8 cellular contexts compared by ENCODE assay signal in genomic region chr9:33287087-33287490, GRCh38. TPM values are rescaled to one million over a fixed set of nuclear protein-coding genes. Genes with fewer than 3 reads are reported as not detected.
DNase-seq lines count a peak whose midpoint lies in the region; ATAC-seq and TF ChIP-seq lines count a peak whose summit lies in the region.

No MANE protein-coding gene starts in this region.

- peak; percentile 80 for TF ChIP-seq CTCF in HL-60 (IDR thresholded peaks at IDR 0.05; ENCODE audit: insufficient read depth, low read length)
- TF ChIP-seq CTCF in osteoblast (IDR thresholded peaks at IDR 0.05; ENCODE audit: extremely low read depth, low read depth, low read length), result peak; percentile 89

- H4K20me1 ChIP-seq in osteoblast (ENCODE audit: insufficient read depth, low read length), result no peaks in the 10 kb centered on the region

- H3K27me3 ChIP-seq in HL-60 (ENCODE audit: insufficient read depth, poor library complexity, severe bottlenecking) (no peaks in the 10 kb centered on the region), osteoblast (ENCODE audit: insufficient read depth, low read length) (no peaks in the 10 kb centered on the region)

- H3K9me3 Mint-ChIP-seq in activated CD8-positive, alpha-beta memory T cell treated with anti-CD3 and anti-CD28 coated beads, Interleukin-2, amount 10 ng/mL, durations not matched to agents 7 days and 5 days (ENCODE audit: low read depth), result no peaks in the 10 kb centered on the region

- peak; percentile 48 for DNase-seq in COR-L47 (lab: John Stamatoyannopoulos, UW)
- DNase-seq in HL-60 (ENCODE audit: low read depth in 1 of 2, low spot score in 1 of 2), result peak; percentile 34 to 77
- DNase-seq in NCI-H774 (lab: John Stamatoyannopoulos, UW), result peak; percentile 67
- peak; percentile 73 for DNase-seq in activated CD8-positive, alpha-beta memory T cell treated with anti-CD3 and anti-CD28 coated beads, Interleukin-2, amount 10 ng/mL, durations not matched to agents 7 days and 5 days
- peak; percentile 75 for DNase-seq in fibroblast of gingiva (ENCODE audit: low read depth)
- peak; percentile 92 for DNase-seq in osteoblast (ENCODE audit: insufficient read length, low spot score, missing footprints)

- H3K4me2 ChIP-seq in osteoblast (ENCODE audit: insufficient read depth, low read length), result no peak overlapping the region

- H3K27ac Mint-ChIP-seq in activated CD8-positive, alpha-beta memory T cell treated with anti-CD3 and anti-CD28 coated beads, Interleukin-2, amount 10 ng/mL, durations not matched to agents 7 days and 5 days, result peak overlapping the region; percentile 79

- no peak overlapping the region for H3K4me3 Mint-ChIP-seq in activated CD8-positive, alpha-beta memory T cell treated with anti-CD3 and anti-CD28 coated beads, Interleukin-2, amount 10 ng/mL, durations not matched to agents 7 days and 5 days

- peaks cover 5% of the 10 kb centered on the region for H3K36me3 ChIP-seq in osteoblast (ENCODE audit: insufficient read depth, low read length)

- peaks cover 17% of the 10 kb centered on the region for H3K79me2 ChIP-seq in osteoblast (ENCODE audit: insufficient read depth, low read length)

- H3K36me3 Mint-ChIP-seq in activated CD8-positive, alpha-beta memory T cell treated with anti-CD3 and anti-CD28 coated beads, Interleukin-2, amount 10 ng/mL, durations not matched to agents 7 days and 5 days, result peaks cover 33% of the 10 kb centered on the region

- peaks cover 12% of the 10 kb centered on the region for H3K4me1 ChIP-seq in osteoblast (ENCODE audit: insufficient read depth, low read length)

- H3K9me3 ChIP-seq in osteoblast (ENCODE audit: low read depth, low read length), result no peaks in the 10 kb centered on the region

- no peak for ATAC-seq in activated CD8-positive, alpha-beta memory T cell treated with anti-CD3 and anti-CD28 coated beads, Interleukin-2, amount 10 ng/mL, durations not matched to agents 7 days and 5 days
- ATAC-seq in HG02973 (IDR thresholded peaks at IDR 0.05; ENCODE audit: unreplicated experiment), result no peak
- ATAC-seq in HG02870 (IDR thresholded peaks at IDR 0.05; ENCODE audit: unreplicated experiment), result no peak

- H3K4me3 ChIP-seq in HL-60 (replicated peaks; ENCODE audit: insufficient read depth, low read length) (no peak overlapping the region), osteoblast (ENCODE audit: insufficient read depth, low read length) (no peak overlapping the region)

- CTCF ChIA-PET in activated CD8-positive, alpha-beta memory T cell treated with anti-CD3 and anti-CD28 coated beads, Interleukin-2, amount 10 ng/mL, durations not matched to agents 7 days and 5 days (lab: Charles Lee), result interaction anchor here (0.6 to 3.0 kb wide), 16 partner anchors 9 to 261 kb away, joined by 3 to 12 read pairs (median 6); partner anchors contain the start of genes NOL6 and SPINK4

- peaks cover 2% of the 10 kb centered on the region for H3K27me3 Mint-ChIP-seq in activated CD8-positive, alpha-beta memory T cell treated with anti-CD3 and anti-CD28 coated beads, Interleukin-2, amount 10 ng/mL, durations not matched to agents 7 days and 5 days

- peaks cover 35% of the 10 kb centered on the region for H3K4me1 Mint-ChIP-seq in activated CD8-positive, alpha-beta memory T cell treated with anti-CD3 and anti-CD28 coated beads, Interleukin-2, amount 10 ng/mL, durations not matched to agents 7 days and 5 days

- H3K27ac ChIP-seq in HL-60 (replicated peaks), result 0 out of 2 replicates have a peak overlapping the region, but pooled peaks have one; percentile 12
- H3K27ac ChIP-seq in osteoblast (ENCODE audit: low read depth, low read length), result peak overlapping the region; percentile 7

- H2AFZ ChIP-seq in osteoblast (ENCODE audit: low read length), result peak overlapping the region; percentile 25

RNA-seq across cellular contexts. Expression of gene NFX1, which starts 3.2 kb away (rescaled TPM):
- 10 to 100 TPM; 46.3 to 48.1 TPM for total RNA-seq in activated CD8-positive, alpha-beta memory T cell treated with anti-CD3 and anti-CD28 coated beads, Interleukin-2, amount 10 ng/mL, durations not matched to agents 7 days and 5 days
- total RNA-seq in osteoblast, result 34.0 and 36.2 TPM in 2 replicates

RNA-seq across cellular contexts. Expression of gene CHMP5, which starts 22.2 kb away (rescaled TPM):
- 100 to 1,000 TPM; 114 to 130 TPM for total RNA-seq in activated CD8-positive, alpha-beta memory T cell treated with anti-CD3 and anti-CD28 coated beads, Interleukin-2, amount 10 ng/mL, durations not matched to agents 7 days and 5 days
- 71.0 and 71.7 TPM in 2 replicates for total RNA-seq in osteoblast

RNA-seq across cellular contexts. Expression of gene BAG1, which starts 22.6 kb away (rescaled TPM):
- 10 to 100 TPM; 74.9 to 81.0 TPM for total RNA-seq in activated CD8-positive, alpha-beta memory T cell treated with anti-CD3 and anti-CD28 coated beads, Interleukin-2, amount 10 ng/mL, durations not matched to agents 7 days and 5 days
- 29.3 and 35.9 TPM in 2 replicates for total RNA-seq in osteoblast

RNA-seq across cellular contexts. Expression of gene SPINK4, which starts 47.1 kb away (rescaled TPM):
- total RNA-seq in activated CD8-positive, alpha-beta memory T cell treated with anti-CD3 and anti-CD28 coated beads, Interleukin-2, amount 10 ng/mL, durations not matched to agents 7 days and 5 days, result not detected
- not detected in 2 replicates for total RNA-seq in osteoblast
